Comparison of ENCODE assay signal across 9 cellular contexts in the genomic region with DNA sequence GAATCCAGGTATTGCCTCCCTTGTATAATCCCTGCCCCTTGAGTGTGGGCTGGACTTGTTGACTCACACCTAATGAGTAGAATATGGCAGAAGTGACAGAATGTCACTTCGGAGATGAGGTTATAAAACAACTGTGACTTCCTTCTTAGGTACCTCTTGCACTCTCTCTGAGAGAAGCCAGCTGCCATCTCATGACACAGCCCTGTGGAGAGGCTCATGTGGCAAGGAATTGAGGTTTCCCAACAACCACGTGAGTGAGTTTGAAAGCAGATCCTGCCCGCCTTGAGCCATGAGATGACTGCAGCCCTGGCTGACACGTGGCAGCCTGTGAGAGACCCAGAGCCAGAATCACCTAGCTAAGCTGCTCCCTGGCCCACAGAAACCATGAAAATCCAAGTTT. TPM values are rescaled to one million over a fixed set of nuclear protein-coding genes. Genes with fewer than 3 reads are reported as not detected.
A peak's percentile ranks its signal among the peaks of the same experiment; 100 is the strongest.
DNase-seq lines count a peak whose midpoint lies in the region; ATAC-seq and TF ChIP-seq lines count a peak whose summit lies in the region.
"Had no signal": no experiment of that assay in that cellular context is flagged by ENCODE, and none has a peak within 500 bp of the region (broad histone marks: within the 10 kb centered on the region; RNA-seq: fewer than 3 reads in every experiment).

No MANE protein-coding gene starts in this region.

- H2AK5ac ChIP-seq in mesenchymal stem cell (ENCODE audit: low read length, severe bottlenecking), result no peak overlapping the region

- H3K23ac ChIP-seq in mesenchymal stem cell (ENCODE audit: low read length in 2 of 2), result no peak overlapping the region

- H3K36me3 ChIP-seq in DND-41 (ENCODE audit: insufficient read depth, low read length), result no peaks in the 10 kb centered on the region
- H3K36me3 ChIP-seq in mesenchymal stem cell (ENCODE audit: control insufficient read depth in 1 of 2, insufficient read depth in 2 of 2, low read depth in 1 of 2, low read length in 2 of 2), result no peaks in the 10 kb centered on the region

- H3K27me3 ChIP-seq in DND-41 (ENCODE audit: insufficient read depth, low read length, poor library complexity), result no peaks in the 10 kb centered on the region
- peaks cover 0 to 5% of the 10 kb centered on the region in 2 experiments for H3K27me3 ChIP-seq in mesenchymal stem cell (ENCODE audit: control insufficient read depth in 1 of 2, insufficient read depth in 1 of 2, low read length in 2 of 2)

- H3K4me1 ChIP-seq in DND-41 (ENCODE audit: insufficient read depth, low read length) (no peaks in the 10 kb centered on the region), mesenchymal stem cell (ENCODE audit: control insufficient read depth, insufficient read depth, low read depth, low read length) (peaks cover 4% of the 10 kb centered on the region)

- no peak overlapping the region for H3K14ac ChIP-seq in mesenchymal stem cell (ENCODE audit: low read length in 2 of 2)

- DNase-seq in DND-41, result peak; percentile 10
- peak; percentile 62 for DNase-seq in HK-2 (ENCODE audit: unreplicated experiment)
- DNase-seq in activated naive CD8-positive, alpha-beta T cell treated with anti-CD3 and anti-CD28 coated beads, Interleukin-2, amount 10 ng/mL, durations not matched to agents 7 days and 5 days, result peak; percentile 20
- DNase-seq in mesenchymal stem cell, result peak; percentile 46
- DNase-seq in dermis blood vessel endothelial cell, result no peak
- no peak for DNase-seq in activated CD4-positive, CD25-positive, alpha-beta regulatory T cell treated with anti-CD3 and anti-CD28 coated beads, Interleukin-2, amount 50 U/mL, for 72 hours
- no peak for DNase-seq in mesothelial cell of epicardium (ENCODE audit: low spot score in 2 of 2, unreplicated experiment in 2 of 2)
- DNase-seq in iPS-NIHi11 (ENCODE audit: low spot score), result no peak
- DNase-seq: NCI-H1092 had no signal

- H3K9me3 Mint-ChIP-seq in activated naive CD8-positive, alpha-beta T cell treated with anti-CD3 and anti-CD28 coated beads, Interleukin-2, amount 10 ng/mL, durations not matched to agents 7 days and 5 days, result no peaks in the 10 kb centered on the region
- H3K9me3 Mint-ChIP-seq in mesothelial cell of epicardium, result peaks cover 3% of the 10 kb centered on the region

- no peak overlapping the region for H4K91ac ChIP-seq in mesenchymal stem cell (ENCODE audit: low read length)

- H3K4ac ChIP-seq in mesenchymal stem cell (ENCODE audit: low read depth in 1 of 2, low read length in 2 of 2), result no peak overlapping the region

- H3K4me2 ChIP-seq in DND-41 (ENCODE audit: insufficient read depth, low read length) (no peak overlapping the region), mesenchymal stem cell (ENCODE audit: low read length, poor library complexity, severe bottlenecking) (no peak overlapping the region)

- no peak overlapping the region for H3K27ac Mint-ChIP-seq in activated naive CD8-positive, alpha-beta T cell treated with anti-CD3 and anti-CD28 coated beads, Interleukin-2, amount 10 ng/mL, durations not matched to agents 7 days and 5 days
- H3K27ac Mint-ChIP-seq in mesothelial cell of epicardium, result no peak overlapping the region

- H3K27me3 Mint-ChIP-seq in activated naive CD8-positive, alpha-beta T cell treated with anti-CD3 and anti-CD28 coated beads, Interleukin-2, amount 10 ng/mL, durations not matched to agents 7 days and 5 days, result no peaks in the 10 kb centered on the region
- H3K27me3 Mint-ChIP-seq in mesothelial cell of epicardium (ENCODE audit: low read depth), result no peaks in the 10 kb centered on the region

- peaks cover 7% of the 10 kb centered on the region for H3K4me1 Mint-ChIP-seq in activated naive CD8-positive, alpha-beta T cell treated with anti-CD3 and anti-CD28 coated beads, Interleukin-2, amount 10 ng/mL, durations not matched to agents 7 days and 5 days
- peaks cover 11% of the 10 kb centered on the region for H3K4me1 Mint-ChIP-seq in mesothelial cell of epicardium

- H4K20me1 ChIP-seq in DND-41 (ENCODE audit: insufficient read depth, low read length), result no peaks in the 10 kb centered on the region

- no peak overlapping the region for H2BK5ac ChIP-seq in mesenchymal stem cell (ENCODE audit: low read depth, low read length, poor library complexity, severe bottlenecking)

- no peaks in the 10 kb centered on the region for H3K9me3 ChIP-seq in DND-41 (ENCODE audit: insufficient read depth, low read length, severe bottlenecking)
- H3K9me3 ChIP-seq in mesenchymal stem cell (ENCODE audit: control insufficient read depth, low read length), result no peaks in the 10 kb centered on the region

- no peaks in the 10 kb centered on the region for H3K79me2 ChIP-seq in DND-41 (ENCODE audit: insufficient read depth, low read length)

- no peak overlapping the region for H4K8ac ChIP-seq in mesenchymal stem cell (ENCODE audit: low read length)

- H2BK12ac ChIP-seq in mesenchymal stem cell (ENCODE audit: low read length in 2 of 2), result no peak overlapping the region

- peak overlapping the region; percentile 55 for H2AFZ ChIP-seq in DND-41 (ENCODE audit: low read depth, low read length)
- H2AFZ ChIP-seq in mesenchymal stem cell (ENCODE audit: low read depth, low read length), result no peak overlapping the region

- H2BK120ac ChIP-seq in mesenchymal stem cell (ENCODE audit: low read depth, low read length), result no peak overlapping the region

- no peak overlapping the region for H2BK15ac ChIP-seq in mesenchymal stem cell (ENCODE audit: low read depth, poor library complexity, severe bottlenecking)

- H3K4me3 ChIP-seq in DND-41 (ENCODE audit: low read depth in 1 of 2, low read length in 2 of 2) (no peak overlapping the region), mesenchymal stem cell (ENCODE audit: insufficient read depth in 1 of 2, low read depth in 1 of 2, low read length in 2 of 2) (no peak overlapping the region)

- peak; percentile 68 for ATAC-seq in DND-41 (ENCODE audit: insufficient read depth, low read depth)
- ATAC-seq in activated naive CD8-positive, alpha-beta T cell treated with anti-CD3 and anti-CD28 coated beads, Interleukin-2, amount 10 ng/mL, durations not matched to agents 7 days and 5 days (ENCODE audit: low read depth), result peak; percentile 89

- H3K18ac ChIP-seq in mesenchymal stem cell (ENCODE audit: low read depth in 1 of 2, low read length in 2 of 2), result no peak overlapping the region

- H3K4me3 Mint-ChIP-seq in activated naive CD8-positive, alpha-beta T cell treated with anti-CD3 and anti-CD28 coated beads, Interleukin-2, amount 10 ng/mL, durations not matched to agents 7 days and 5 days, result no peak overlapping the region
- H3K4me3 Mint-ChIP-seq in mesothelial cell of epicardium, result no peak overlapping the region

- no peaks in the 10 kb centered on the region for H3K79me1 ChIP-seq in mesenchymal stem cell (replicated peaks; ENCODE audit: low read length, poor library complexity, severe bottlenecking)

- H3K36me3 Mint-ChIP-seq in activated naive CD8-positive, alpha-beta T cell treated with anti-CD3 and anti-CD28 coated beads, Interleukin-2, amount 10 ng/mL, durations not matched to agents 7 days and 5 days, result no peaks in the 10 kb centered on the region
- H3K36me3 Mint-ChIP-seq in mesothelial cell of epicardium, result no peaks in the 10 kb centered on the region

- H3K27ac ChIP-seq in DND-41 (ENCODE audit: low read length) (no peak overlapping the region), mesenchymal stem cell (ENCODE audit: low read length, poor library complexity, severe bottlenecking) (no peak overlapping the region)

- H3K9ac ChIP-seq in DND-41 (ENCODE audit: low read depth, low read length) (no peak overlapping the region), mesenchymal stem cell (ENCODE audit: low read length) (no peak overlapping the region)

- POLR2A ChIA-PET in activated naive CD8-positive, alpha-beta T cell treated with anti-CD3 and anti-CD28 coated beads, Interleukin-2, amount 10 ng/mL, durations not matched to agents 7 days and 5 days (lab: Charles Lee), result no interaction called here

- WGBS in mesenchymal stem cell, result 68% methylated on average over 3 of the region's 4 CpGs

- no peak for TF ChIP-seq CTCF in DND-41 (IDR thresholded peaks at IDR 0.05; ENCODE audit: borderline replicate concordance, extremely low read depth, low read length, poor library complexity, severe bottlenecking)
- no peak for TF ChIP-seq CTCF in mesothelial cell of epicardium (IDR thresholded peaks at IDR 0.05; ENCODE audit: unreplicated experiment)

RNA-seq across cellular contexts. Expression of gene ASB11, which starts 13.5 kb away (rescaled TPM):
- total RNA-seq in activated naive CD8-positive, alpha-beta T cell treated with anti-CD3 and anti-CD28 coated beads, Interleukin-2, amount 10 ng/mL, durations not matched to agents 7 days and 5 days, result not detected
- not detected for polyA plus RNA-seq in mesenchymal stem cell (2013, experiment 1 of 2)
- polyA plus RNA-seq in mesenchymal stem cell (2013, experiment 2 of 2), result not detected
- not detected in 2 replicates for total RNA-seq in dermis blood vessel endothelial cell
- not detected in 3 replicates for total RNA-seq in mesothelial cell of epicardium

RNA-seq across cellular contexts. Expression of gene ASB9, which starts 32.0 kb away (rescaled TPM):
- under 1 TPM; 0.71 to 0.83 TPM for total RNA-seq in activated naive CD8-positive, alpha-beta T cell treated with anti-CD3 and anti-CD28 coated beads, Interleukin-2, amount 10 ng/mL, durations not matched to agents 7 days and 5 days
- polyA plus RNA-seq in mesenchymal stem cell (2013, experiment 1 of 2), result 0.54 TPM
- 0.30 TPM for polyA plus RNA-seq in mesenchymal stem cell (2013, experiment 2 of 2)
- total RNA-seq in dermis blood vessel endothelial cell, result 5.3 and 12.1 TPM in 2 replicates
- total RNA-seq in mesothelial cell of epicardium, result 1.3 to 2.1 TPM (median 1.3 TPM) in 3 replicates

RNA-seq across cellular contexts. Expression of gene PIGA, which starts 33.4 kb away (rescaled TPM):
- 10 to 100 TPM; 21.6 to 22.2 TPM for total RNA-seq in activated naive CD8-positive, alpha-beta T cell treated with anti-CD3 and anti-CD28 coated beads, Interleukin-2, amount 10 ng/mL, durations not matched to agents 7 days and 5 days
- polyA plus RNA-seq in mesenchymal stem cell (2013, experiment 1 of 2), result 4.5 TPM
- 4.0 TPM for polyA plus RNA-seq in mesenchymal stem cell (2013, experiment 2 of 2)
- total RNA-seq in dermis blood vessel endothelial cell (8.8 and 10.5 TPM in 2 replicates), mesothelial cell of epicardium (14.4 to 16.6 TPM (median 14.8 TPM) in 3 replicates)

Comparison
In these comparisons a context has a peak if more than half of its experiments do, and no peak if none do; other contexts are left out.
1. DNase-seq: peak in DND-41 (single experiment), HK-2 (single experiment), activated naive CD8-positive, alpha-beta T cell treated with anti-CD3 and anti-CD28 coated beads, Interleukin-2, amount 10 ng/mL, durations not matched to agents 7 days and 5 days (single experiment) and mesenchymal stem cell (single experiment); none in dermis blood vessel endothelial cell (single experiment), activated CD4-positive, CD25-positive, alpha-beta regulatory T cell treated with anti-CD3 and anti-CD28 coated beads, Interleukin-2, amount 50 U/mL, for 72 hours (single experiment), mesothelial cell of epicardium (0 of 2) and iPS-NIHi11 (single experiment).